Comparison of ENCODE assay signal across 1 cellular context in the genomic region with DNA sequence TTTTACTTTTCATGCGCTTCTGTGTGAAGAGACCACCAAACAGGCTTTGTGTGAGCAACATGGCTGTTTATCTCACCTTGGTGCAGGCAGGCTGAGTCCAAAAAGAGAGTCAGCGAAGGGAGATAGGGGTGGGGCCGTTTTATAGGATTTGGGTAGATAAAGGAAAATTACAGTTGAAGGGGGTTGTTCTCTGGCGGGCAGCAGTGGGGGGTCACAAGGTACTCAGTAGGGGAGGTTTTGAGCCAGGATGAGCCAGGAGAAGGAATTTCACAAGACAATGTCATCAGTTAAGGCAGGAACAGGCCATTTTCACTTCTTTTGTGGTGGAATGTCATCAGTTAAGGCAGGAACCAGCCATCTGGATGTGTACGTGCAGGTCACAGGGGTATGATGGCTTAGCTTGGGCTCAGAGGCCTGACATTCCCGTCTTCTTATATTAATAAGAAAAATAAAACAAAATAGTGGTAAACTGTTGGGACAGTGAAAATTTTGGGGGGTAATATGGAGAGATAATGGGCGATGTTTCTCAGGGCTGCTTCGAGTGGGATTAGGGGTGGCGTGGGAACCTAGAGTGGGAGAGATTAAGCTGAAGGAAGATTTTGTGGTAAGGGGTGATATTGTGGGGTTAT.
TF ChIP-seq lines count a peak whose summit lies in the region.

No MANE protein-coding gene starts in this region.

TF ChIP-seq in K562, 482 proteins besides CTCF, POLR2A, EP300 and RAD21:
- TF ChIP-seq FOXK2 (conservative IDR thresholded peaks at IDR 0.05 in 1 of 2, IDR thresholded peaks at IDR 0.05 in 1 of 2; ENCODE audit: low read depth in 2 of 2) (peak in 1 of 2 experiments; percentile 23; a peak in 1 of 4 replicates), DPF2 (IDR thresholded peaks at IDR 0.05) (peak; percentile 25; the same call in 1 of the 2 replicates), CBFA2T3 (IDR thresholded peaks at IDR 0.05) (peak; percentile 32), NFRKB (IDR thresholded peaks at IDR 0.05; ENCODE audit: low read depth) (0 out of 2 replicates have a peak, but pooled peaks have one; percentile 55), ARID1B (IDR thresholded peaks at IDR 0.05) (0 out of 2 replicates have a peak, but pooled peaks have one; percentile 32), L3MBTL2 (IDR thresholded peaks at IDR 0.05) (0 out of 2 replicates have a peak, but pooled peaks have one; percentile 12)
- TF ChIP-seq, protein P1, sequence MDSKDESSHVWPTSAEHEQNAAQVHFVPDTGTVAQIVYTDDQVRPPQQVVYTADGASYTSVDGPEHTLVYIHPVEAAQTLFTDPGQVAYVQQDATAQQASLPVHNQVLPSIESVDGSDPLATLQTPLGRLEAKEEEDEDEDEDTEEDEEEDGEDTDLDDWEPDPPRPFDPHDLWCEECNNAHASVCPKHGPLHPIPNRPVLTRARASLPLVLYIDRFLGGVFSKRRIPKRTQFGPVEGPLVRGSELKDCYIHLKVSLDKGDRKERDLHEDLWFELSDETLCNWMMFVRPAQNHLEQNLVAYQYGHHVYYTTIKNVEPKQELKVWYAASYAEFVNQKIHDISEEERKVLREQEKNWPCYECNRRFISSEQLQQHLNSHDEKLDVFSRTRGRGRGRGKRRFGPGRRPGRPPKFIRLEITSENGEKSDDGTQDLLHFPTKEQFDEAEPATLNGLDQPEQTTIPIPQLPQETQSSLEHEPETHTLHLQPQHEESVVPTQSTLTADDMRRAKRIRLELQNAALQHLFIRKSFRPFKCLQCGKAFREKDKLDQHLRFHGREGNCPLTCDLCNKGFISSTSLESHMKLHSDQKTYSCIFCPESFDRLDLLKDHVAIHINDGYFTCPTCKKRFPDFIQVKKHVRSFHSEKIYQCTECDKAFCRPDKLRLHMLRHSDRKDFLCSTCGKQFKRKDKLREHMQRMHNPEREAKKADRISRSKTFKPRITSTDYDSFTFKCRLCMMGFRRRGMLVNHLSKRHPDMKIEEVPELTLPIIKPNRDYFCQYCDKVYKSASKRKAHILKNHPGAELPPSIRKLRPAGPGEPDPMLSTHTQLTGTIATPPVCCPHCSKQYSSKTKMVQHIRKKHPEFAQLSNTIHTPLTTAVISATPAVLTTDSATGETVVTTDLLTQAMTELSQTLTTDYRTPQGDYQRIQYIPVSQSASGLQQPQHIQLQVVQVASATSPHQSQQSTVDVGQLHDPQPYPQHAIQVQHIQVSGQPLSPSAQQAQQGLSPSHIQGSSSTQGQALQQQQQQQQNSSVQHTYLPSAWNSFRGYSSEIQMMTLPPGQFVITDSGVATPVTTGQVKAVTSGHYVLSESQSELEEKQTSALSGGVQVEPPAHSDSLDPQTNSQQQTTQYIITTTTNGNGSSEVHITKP (IDR thresholded peaks at IDR 0.05; ENCODE audit: partially characterized antibody), result peak; percentile 86
- TF ChIP-seq, protein P2, sequence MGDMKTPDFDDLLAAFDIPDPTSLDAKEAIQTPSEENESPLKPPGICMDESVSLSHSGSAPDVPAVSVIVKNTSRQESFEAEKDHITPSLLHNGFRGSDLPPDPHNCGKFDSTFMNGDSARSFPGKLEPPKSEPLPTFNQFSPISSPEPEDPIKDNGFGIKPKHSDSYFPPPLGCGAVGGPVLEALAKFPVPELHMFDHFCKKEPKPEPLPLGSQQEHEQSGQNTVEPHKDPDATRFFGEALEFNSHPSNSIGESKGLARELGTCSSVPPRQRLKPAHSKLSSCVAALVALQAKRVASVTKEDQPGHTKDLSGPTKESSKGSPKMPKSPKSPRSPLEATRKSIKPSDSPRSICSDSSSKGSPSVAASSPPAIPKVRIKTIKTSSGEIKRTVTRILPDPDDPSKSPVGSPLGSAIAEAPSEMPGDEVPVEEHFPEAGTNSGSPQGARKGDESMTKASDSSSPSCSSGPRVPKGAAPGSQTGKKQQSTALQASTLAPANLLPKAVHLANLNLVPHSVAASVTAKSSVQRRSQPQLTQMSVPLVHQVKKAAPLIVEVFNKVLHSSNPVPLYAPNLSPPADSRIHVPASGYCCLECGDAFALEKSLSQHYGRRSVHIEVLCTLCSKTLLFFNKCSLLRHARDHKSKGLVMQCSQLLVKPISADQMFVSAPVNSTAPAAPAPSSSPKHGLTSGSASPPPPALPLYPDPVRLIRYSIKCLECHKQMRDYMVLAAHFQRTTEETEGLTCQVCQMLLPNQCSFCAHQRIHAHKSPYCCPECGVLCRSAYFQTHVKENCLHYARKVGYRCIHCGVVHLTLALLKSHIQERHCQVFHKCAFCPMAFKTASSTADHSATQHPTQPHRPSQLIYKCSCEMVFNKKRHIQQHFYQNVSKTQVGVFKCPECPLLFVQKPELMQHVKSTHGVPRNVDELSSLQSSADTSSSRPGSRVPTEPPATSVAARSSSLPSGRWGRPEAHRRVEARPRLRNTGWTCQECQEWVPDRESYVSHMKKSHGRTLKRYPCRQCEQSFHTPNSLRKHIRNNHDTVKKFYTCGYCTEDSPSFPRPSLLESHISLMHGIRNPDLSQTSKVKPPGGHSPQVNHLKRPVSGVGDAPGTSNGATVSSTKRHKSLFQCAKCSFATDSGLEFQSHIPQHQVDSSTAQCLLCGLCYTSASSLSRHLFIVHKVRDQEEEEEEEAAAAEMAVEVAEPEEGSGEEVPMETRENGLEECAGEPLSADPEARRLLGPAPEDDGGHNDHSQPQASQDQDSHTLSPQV (IDR thresholded peaks at IDR 0.05), result peak; percentile 17; the same call in 1 of the 2 replicates
